ENCODE assay signal across 1 cellular context in the genomic region with DNA sequence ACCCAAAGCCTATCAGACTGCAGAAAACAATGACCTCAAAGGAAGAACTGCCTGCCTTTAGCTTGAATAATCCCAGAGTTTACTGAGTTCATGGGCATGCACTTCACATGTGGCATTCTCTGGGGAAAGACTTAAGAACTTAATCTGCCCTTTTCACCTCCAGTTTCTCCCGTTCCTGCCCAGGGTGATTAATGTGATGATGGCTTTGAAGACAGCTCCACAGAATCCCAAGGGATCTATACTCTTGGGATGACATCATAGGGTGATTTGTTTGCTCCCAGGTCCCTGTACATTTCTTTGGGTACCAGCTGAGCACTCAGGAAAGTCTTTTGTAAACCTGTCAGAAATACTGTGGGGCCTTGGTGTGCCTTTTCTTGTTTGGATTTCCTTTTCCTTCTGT.
TF ChIP-seq lines count a peak whose summit lies in the region.

No MANE protein-coding gene starts in this region.

TF ChIP-seq in SK-N-SH, 30 proteins besides CTCF, POLR2A, EP300 and RAD21 (continued from another document):
- TF ChIP-seq ZBTB33 (IDR thresholded peaks at IDR 0.05; ENCODE audit: borderline replicate concordance, low read depth) (no peak), TCF12 (IDR thresholded peaks at IDR 0.05) (no peak), RFX5 (IDR thresholded peaks at IDR 0.05; ENCODE audit: low read length) (no peak), SMC3 (IDR thresholded peaks at IDR 0.05; ENCODE audit: low read depth, low read length) (no peak), EZH2phosphoT487 (IDR thresholded peaks at IDR 0.05; ENCODE audit: borderline replicate concordance, low read depth) (no peak), JUND (IDR thresholded peaks at IDR 0.05) (no peak), TEAD4 (IDR thresholded peaks at IDR 0.05; ENCODE audit: borderline replicate concordance, insufficient read depth) (no peak), FOSL2 (IDR thresholded peaks at IDR 0.05; ENCODE audit: borderline replicate concordance, low read depth) (no peak), YY1 (IDR thresholded peaks at IDR 0.05; ENCODE audit: low read depth) (no peak), RXRA (IDR thresholded peaks at IDR 0.05; ENCODE audit: borderline replicate concordance, low read depth) (no peak), ELF1 (IDR thresholded peaks at IDR 0.05) (no peak)
- TF ChIP-seq, protein P1, sequence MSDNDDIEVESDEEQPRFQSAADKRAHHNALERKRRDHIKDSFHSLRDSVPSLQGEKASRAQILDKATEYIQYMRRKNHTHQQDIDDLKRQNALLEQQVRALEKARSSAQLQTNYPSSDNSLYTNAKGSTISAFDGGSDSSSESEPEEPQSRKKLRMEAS (IDR thresholded peaks at IDR 0.05; ENCODE audit: low read depth): no peak
